ENCODE assay signal across 8 cellular contexts in genomic region chr19:610801-611505, GRCh38. TPM values are rescaled to one million over a fixed set of nuclear protein-coding genes. Genes with fewer than 3 reads are reported as not detected.
DNase-seq lines count a peak whose midpoint lies in the region; ATAC-seq, FAIRE-seq and TF ChIP-seq lines count a peak whose summit lies in the region.

No MANE protein-coding gene starts in this region.

- H3K79me2 ChIP-seq in SK-N-SH (ENCODE audit: insufficient read depth) (no peaks in the 10 kb centered on the region), PC-3 (ENCODE audit: low read length) (no peaks in the 10 kb centered on the region)

- H3K36me3 Mint-ChIP-seq in activated naive CD8-positive, alpha-beta T cell treated with anti-CD3 and anti-CD28 coated beads for 36 hours: peaks cover 6% of the 10 kb centered on the region

- H3K4me1 ChIP-seq in SK-N-SH (ENCODE audit: control insufficient read depth in 1 of 2, insufficient read depth in 2 of 2, low read depth in 1 of 2, low read length in 1 of 2) (peaks cover 5 to 33% of the 10 kb centered on the region in 2 experiments; a peak in 3 of 4 replicates), PC-3 (ENCODE audit: insufficient read depth, low read length) (no peaks in the 10 kb centered on the region)

- H3K4me2 ChIP-seq in SK-N-SH (peak overlapping the region; percentile 40), PC-3 (ENCODE audit: low read length) (no peak overlapping the region)

- H3K9me3 ChIP-seq in SK-N-SH: no peaks in the 10 kb centered on the region
- H3K9me3 ChIP-seq in PC-3 (ENCODE audit: low read length): no peaks in the 10 kb centered on the region

- peak; percentile 94 for FAIRE-seq in GM12891 (lab: Jason Lieb, UNC)

- H3F3A ChIP-seq in SK-N-SH (replicated peaks; ENCODE audit: insufficient read depth) (peaks cover 26% of the 10 kb centered on the region), PC-3 (ENCODE audit: low read length, unreplicated experiment) (no peaks in the 10 kb centered on the region)

- no peaks in the 10 kb centered on the region for H4K20me1 ChIP-seq in SK-N-SH (ENCODE audit: insufficient read depth)
- H4K20me1 ChIP-seq in PC-3 (ENCODE audit: low read length): no peaks in the 10 kb centered on the region

- H3K27me3 Mint-ChIP-seq in activated naive CD8-positive, alpha-beta T cell treated with anti-CD3 and anti-CD28 coated beads for 36 hours: peaks cover 4% of the 10 kb centered on the region

- H3K36me3 ChIP-seq in SK-N-SH (replicated peaks in 1 of 2; ENCODE audit: control insufficient read depth in 1 of 2, insufficient read depth in 2 of 2, low read length in 1 of 2) (peaks cover 0 to 10% of the 10 kb centered on the region in 2 experiments), PC-3 (ENCODE audit: low read depth, low read length) (no peaks in the 10 kb centered on the region; the same call in 1 of the 2 replicates)

- intact Hi-C loops in PC-3 (cut with micrococcal nuclease): no loop called here

- TF ChIP-seq RAD21 in SK-N-SH (IDR thresholded peaks at IDR 0.05; ENCODE audit: low read length): no peak

- 0 out of 2 replicates have a peak overlapping the region, but pooled peaks have one; percentile 22 for H2AFZ ChIP-seq in SK-N-SH (ENCODE audit: low read depth)
- H2AFZ ChIP-seq in PC-3 (ENCODE audit: low read length): no peak overlapping the region

- H3K27ac ChIP-seq in SK-N-SH (ENCODE audit: low read depth in 2 of 2, low read length in 1 of 2) (peak overlapping the region; percentile 78 to 81), PC-3 (ENCODE audit: low read length) (no peak overlapping the region)

- TF ChIP-seq EP300 in SK-N-SH (IDR thresholded peaks at IDR 0.05; ENCODE audit: borderline replicate concordance in 1 of 2, low read depth in 1 of 2, low read length in 1 of 2): no peak

- peak overlapping the region; percentile 82 for H3K4me3 Mint-ChIP-seq in activated naive CD8-positive, alpha-beta T cell treated with anti-CD3 and anti-CD28 coated beads for 36 hours

- POLR2A ChIA-PET in SK-N-SH (lab: Yijun Ruan, JAX): interaction anchor here (0.8 kb wide), 1 partner anchor 11 kb away, joined by 3 read pairs; no protein-coding TSS in a partner anchor
- POLR2A ChIA-PET in PC-3 (lab: Charles Lee; ENCODE audit: unreplicated experiment): no interaction called here

- ATAC-seq in PC-3: no peak

- no peak for TF ChIP-seq POLR2A in GM12891 (IDR thresholded peaks at IDR 0.05; ENCODE audit: low read depth, low read length)

- H3K9ac ChIP-seq in SK-N-SH: peak overlapping the region; percentile 51
- H3K9ac ChIP-seq in PC-3 (ENCODE audit: low read length): no peak overlapping the region

- H3K4me1 Mint-ChIP-seq in activated naive CD8-positive, alpha-beta T cell treated with anti-CD3 and anti-CD28 coated beads for 36 hours: peaks cover 14% of the 10 kb centered on the region

- TF ChIP-seq CTCF in SK-N-SH (IDR thresholded peaks at IDR 0.05) (no peak), PC-3 (conservative IDR thresholded peaks at IDR 0.05; ENCODE audit: low read depth, low read length) (no peak)

- peak; percentile 78 for DNase-seq in GM12891 (ENCODE audit: insufficient read length, low spot score)
- peak; percentile 87 for DNase-seq in SK-N-SH
- DNase-seq in activated naive CD8-positive, alpha-beta T cell treated with anti-CD3 and anti-CD28 coated beads for 36 hours: peak; percentile 75
- DNase-seq in iris pigment epithelial cell (ENCODE audit: low read depth): peak; percentile 91
- DNase-seq in stimulated activated CD4-positive, alpha-beta T cell treated with anti-CD3 and anti-CD28 coated beads, Interleukin-4, amount 100 ng/mL, for 48 hours (ENCODE audit: low read depth in 2 of 2): peak; percentile 45 to 50
- no peak for DNase-seq in middle frontal gyrus (ENCODE audit: extremely low spot score, low spot score)
- DNase-seq in mesenteric fat pad (ENCODE audit: low spot score): no peak
- DNase-seq in PC-3: no peak

- no TSS peak for BruUV-seq in PC-3 (replicated peaks; lab: Mats Ljungman, UMichigan)

- H3K27ac Mint-ChIP-seq in activated naive CD8-positive, alpha-beta T cell treated with anti-CD3 and anti-CD28 coated beads for 36 hours: peak overlapping the region; percentile 96

- no peak overlapping the region for H3K4me3 ChIP-seq in SK-N-SH (ENCODE audit: low read depth in 2 of 2, low read length in 1 of 2)
- no peak overlapping the region for H3K4me3 ChIP-seq in PC-3 (ENCODE audit: low read length)

- H3K27me3 ChIP-seq in SK-N-SH (ENCODE audit: insufficient read depth) (no peaks in the 10 kb centered on the region), PC-3 (ENCODE audit: low read length) (no peaks in the 10 kb centered on the region)

- 46% methylated on average over 14 of the region's 37 CpGs for WGBS in SK-N-SH (ENCODE audit: low lambda C conversion rate)

- no peaks in the 10 kb centered on the region for H3K9me3 Mint-ChIP-seq in activated naive CD8-positive, alpha-beta T cell treated with anti-CD3 and anti-CD28 coated beads for 36 hours

- H3K9me2 ChIP-seq in SK-N-SH (no peaks in the 10 kb centered on the region), PC-3 (replicated peaks; ENCODE audit: low read length) (no peaks in the 10 kb centered on the region)

- CTCF ChIA-PET in SK-N-SH (lab: Yijun Ruan, JAX): interaction anchor here (2.4 kb wide), 1 partner anchor 26 kb away, joined by 8 read pairs; no protein-coding TSS in a partner anchor
- CTCF ChIA-PET in PC-3 (lab: Charles Lee): no interaction called here

TF ChIP-seq in GM12891, 5 proteins besides CTCF, POLR2A, EP300 and RAD21:
- TF ChIP-seq POU2F2 (IDR thresholded peaks at IDR 0.05; ENCODE audit: low read depth, low read length) (no peak), PAX5 (IDR thresholded peaks at IDR 0.05; ENCODE audit: insufficient read depth, low read length, severe bottlenecking) (no peak), SPI1 (IDR thresholded peaks at IDR 0.05; ENCODE audit: low read depth, low read length) (no peak), POLR2AphosphoS5 (IDR thresholded peaks at IDR 0.05; ENCODE audit: low read depth, low read length) (no peak)
TF ChIP-seq in GM12891: peak in this region for 0.

TF ChIP-seq in SK-N-SH, 30 proteins besides CTCF, POLR2A, EP300 and RAD21:
- TF ChIP-seq ELF1 (IDR thresholded peaks at IDR 0.05): no peak
- peak; percentile 73 for TF ChIP-seq GATA2 (CRISPR knock-in tag; IDR thresholded peaks at IDR 0.05)
- 0 out of 2 replicates have a peak, but pooled peaks have one; percentile 33 for TF ChIP-seq POLR2AphosphoS5 (IDR thresholded peaks at IDR 0.05; ENCODE audit: low read depth, low read length)
- no peak for TF ChIP-seq RCOR1 (IDR thresholded peaks at IDR 0.05; ENCODE audit: low read length)
- peak; percentile 15; the same call in 1 of the 2 replicates for TF ChIP-seq NFIC (IDR thresholded peaks at IDR 0.05; ENCODE audit: borderline replicate concordance)
- TF ChIP-seq GABPA (IDR thresholded peaks at IDR 0.05; ENCODE audit: low read depth): peak; percentile 56; the same call in 1 of the 2 replicates
TF ChIP-seq in SK-N-SH: peak in this region for 4.

RNA-seq across cellular contexts. Expression of gene HCN2, which starts 21.3 kb away (rescaled TPM):
- 0.80 TPM for polyA plus RNA-seq in GM12891 (2012; ENCODE audit: low read depth, missing spikeins)
- polyA plus RNA-seq in SK-N-SH (2012; rRNA removed): 3.4 and 5.6 TPM in 2 replicates
- polyA plus RNA-seq in SK-N-SH (2012; cell fraction: cytosol; rRNA removed): 4.4 and 8.7 TPM in 2 replicates
- 11.1 and 12.0 TPM in 2 replicates for polyA plus RNA-seq in SK-N-SH (2012; cell fraction: nucleus; rRNA removed)
- total RNA-seq in activated naive CD8-positive, alpha-beta T cell treated with anti-CD3 and anti-CD28 coated beads for 36 hours: under 1 TPM; 0.31 to 0.34 TPM
- total RNA-seq in mesenteric fat pad: 0.16 TPM
- 0.04 and 0.46 TPM in 2 replicates for total RNA-seq in PC-3 (2014; rRNA removed)

RNA-seq across cellular contexts. Expression of gene POLRMT, which starts 22.4 kb away (rescaled TPM):
- 33.5 TPM for polyA plus RNA-seq in GM12891 (2012; ENCODE audit: low read depth, missing spikeins)
- 38.2 and 40.1 TPM in 2 replicates for polyA plus RNA-seq in SK-N-SH (2012; rRNA removed)
- polyA plus RNA-seq in SK-N-SH (2012; cell fraction: cytosol; rRNA removed): 9.6 and 13.7 TPM in 2 replicates
- polyA plus RNA-seq in SK-N-SH (2012; cell fraction: nucleus; rRNA removed): 157 and 218 TPM in 2 replicates
- 10 to 100 TPM; 73.3 to 74.6 TPM for total RNA-seq in activated naive CD8-positive, alpha-beta T cell treated with anti-CD3 and anti-CD28 coated beads for 36 hours
- total RNA-seq in mesenteric fat pad: 36.9 TPM
- total RNA-seq in PC-3 (2014; rRNA removed): 60.5 and 80.6 TPM in 2 replicates

RNA-seq across cellular contexts. Expression of gene FGF22, which starts 28.7 kb away (rescaled TPM):
- 0.09 TPM for polyA plus RNA-seq in GM12891 (2012; ENCODE audit: low read depth, missing spikeins)
- polyA plus RNA-seq in SK-N-SH (2012; rRNA removed): 0.62 and 0.93 TPM in 2 replicates
- polyA plus RNA-seq in SK-N-SH (2012; cell fraction: cytosol; rRNA removed): 0.16 and 0.27 TPM in 2 replicates
- polyA plus RNA-seq in SK-N-SH (2012; cell fraction: nucleus; rRNA removed): 3.5 and 4.7 TPM in 2 replicates
- total RNA-seq in activated naive CD8-positive, alpha-beta T cell treated with anti-CD3 and anti-CD28 coated beads for 36 hours: not detected
- total RNA-seq in mesenteric fat pad: 0.22 TPM
- total RNA-seq in PC-3 (2014; rRNA removed): 0.81 and 1.3 TPM in 2 replicates

RNA-seq across cellular contexts. Expression of gene BSG, which starts 38.6 kb away (rescaled TPM):
- polyA plus RNA-seq in GM12891 (2012; ENCODE audit: low read depth, missing spikeins): 184 TPM
- polyA plus RNA-seq in SK-N-SH (2012; rRNA removed): 745 and 835 TPM in 2 replicates
- 263 and 438 TPM in 2 replicates for polyA plus RNA-seq in SK-N-SH (2012; cell fraction: cytosol; rRNA removed)
- polyA plus RNA-seq in SK-N-SH (2012; cell fraction: nucleus; rRNA removed): 422 and 627 TPM in 2 replicates
- total RNA-seq in activated naive CD8-positive, alpha-beta T cell treated with anti-CD3 and anti-CD28 coated beads for 36 hours: 100 to 1,000 TPM; 167 to 168 TPM
- 396 TPM for total RNA-seq in mesenteric fat pad
- total RNA-seq in PC-3 (2014; rRNA removed): 458 and 514 TPM in 2 replicates

RNA-seq across cellular contexts. Expression of gene RNF126, which starts 52.1 kb away (rescaled TPM):
- 45.1 TPM for polyA plus RNA-seq in GM12891 (2012; ENCODE audit: low read depth, missing spikeins)
- polyA plus RNA-seq in SK-N-SH (2012; rRNA removed): 9.0 and 12.9 TPM in 2 replicates
- 11.9 and 17.2 TPM in 2 replicates for polyA plus RNA-seq in SK-N-SH (2012; cell fraction: cytosol; rRNA removed)
- polyA plus RNA-seq in SK-N-SH (2012; cell fraction: nucleus; rRNA removed): 43.5 and 64.4 TPM in 2 replicates
- 100 to 1,000 TPM; 106 to 108 TPM for total RNA-seq in activated naive CD8-positive, alpha-beta T cell treated with anti-CD3 and anti-CD28 coated beads for 36 hours
- total RNA-seq in mesenteric fat pad (37.3 TPM), PC-3 (2014; rRNA removed) (86.4 and 89.2 TPM in 2 replicates)

Comparison
In these comparisons a context has a peak if more than half of its experiments do, and no peak if none do; other contexts are left out.
1. DNase-seq: peak in GM12891 (single experiment), SK-N-SH (single experiment), activated naive CD8-positive, alpha-beta T cell treated with anti-CD3 and anti-CD28 coated beads for 36 hours (single experiment), iris pigment epithelial cell (single experiment) and stimulated activated CD4-positive, alpha-beta T cell treated with anti-CD3 and anti-CD28 coated beads, Interleukin-4, amount 100 ng/mL, for 48 hours (2 of 2); none in middle frontal gyrus (single experiment), mesenteric fat pad (single experiment) and PC-3 (single experiment).